Comparison of ENCODE assay signal across 8 cellular contexts in the genomic region with DNA sequence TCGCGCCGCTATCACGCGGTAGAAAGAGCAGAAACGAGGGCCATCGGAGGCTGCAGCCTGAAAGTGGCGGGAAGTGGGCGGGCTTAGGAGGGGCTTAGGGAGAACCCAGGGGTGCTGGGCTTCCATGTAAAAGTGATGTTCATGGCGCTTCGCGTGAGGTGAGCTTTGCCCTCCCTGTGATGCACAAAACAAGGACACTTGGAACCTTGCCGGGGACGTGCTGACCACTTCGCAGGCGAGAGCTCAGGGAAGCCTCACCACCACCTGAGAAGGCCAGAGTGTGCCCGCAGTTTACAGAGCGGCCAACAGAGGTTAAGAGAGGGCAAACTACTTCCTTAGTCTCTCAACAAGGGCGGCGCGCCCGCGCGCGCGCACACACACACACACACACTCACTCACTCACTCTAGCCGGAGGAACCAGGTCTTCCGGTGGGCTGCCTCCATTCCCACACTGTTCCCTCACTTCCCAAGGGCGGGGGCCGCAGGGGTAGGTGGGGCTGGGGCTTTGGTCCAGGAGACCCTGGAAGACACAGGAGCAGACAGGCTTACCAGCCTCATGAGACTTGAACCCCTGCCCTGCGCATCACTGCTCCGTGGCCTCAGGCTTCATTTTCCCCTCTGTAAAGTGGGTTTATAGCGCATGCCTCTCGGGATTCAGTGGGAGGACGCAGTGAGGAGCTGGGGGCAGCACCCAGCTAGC. TPM values are rescaled to one million over a fixed set of nuclear protein-coding genes. Genes with fewer than 3 reads are reported as not detected.
A peak's percentile ranks its signal among the peaks of the same experiment; 100 is the strongest.
DNase-seq lines count a peak whose midpoint lies in the region; ATAC-seq, FAIRE-seq and TF ChIP-seq lines count a peak whose summit lies in the region.

No MANE protein-coding gene starts in this region.

- peaks cover 0 to 8% of the 10 kb centered on the region in 2 experiments; a peak in 3 of 4 replicates for H3K27me3 ChIP-seq in GM12878 (replicated peaks in 1 of 2; ENCODE audit: control insufficient read depth in 2 of 2, insufficient read depth in 2 of 2, low read length in 1 of 2)
- H3K27me3 ChIP-seq in neural progenitor cell = no peaks in the 10 kb centered on the region
- H3K27me3 ChIP-seq in dorsolateral prefrontal cortex = peaks cover 0 to 56% (median 23%) of the 10 kb centered on the region in 45 donors

- TF ChIP-seq CTCF in GM12878 (IDR thresholded peaks at IDR 0.05 in 2 of 3, conservative IDR thresholded peaks at IDR 0.05 in 1 of 3; ENCODE audit: control insufficient read depth in 2 of 3, extremely low read depth in 1 of 3, insufficient read depth in 1 of 3, low read depth in 3 of 3, low read length in 3 of 3) (no peak), neural progenitor cell (IDR thresholded peaks at IDR 0.05) (no peak), dorsolateral prefrontal cortex (IDR thresholded peaks at IDR 0.05 in 54 of 56, conservative IDR thresholded peaks at IDR 0.05 in 2 of 56; ENCODE audit: low read depth in 1 of 56, partially characterized antibody in 56 of 56) (no peak)

- H3K4me1 ChIP-seq in GM12878 (ENCODE audit: control insufficient read depth, insufficient read depth, low read length) = peaks cover 7% of the 10 kb centered on the region
- H3K4me1 ChIP-seq in neural progenitor cell = peaks cover 7% of the 10 kb centered on the region

- H3K36me3 ChIP-seq in GM12878 (ENCODE audit: control insufficient read depth in 2 of 2, insufficient read depth in 2 of 2, low read length in 1 of 2) (no peaks in the 10 kb centered on the region), neural progenitor cell (no peaks in the 10 kb centered on the region)

- H4K20me1 ChIP-seq in GM12878 (ENCODE audit: control insufficient read depth, insufficient read depth) (no peaks in the 10 kb centered on the region), neural progenitor cell (ENCODE audit: low read depth) (peaks cover 4% of the 10 kb centered on the region)

- H3K9me3 Mint-ChIP-seq in neural progenitor cell = no peaks in the 10 kb centered on the region

- intact Hi-C loops in GM12878 (cut with micrococcal nuclease; ENCODE audit: unreplicated experiment) = no loop called here
- intact Hi-C loops in dorsolateral prefrontal cortex (cut with DNase I) = no loop called here

- TF ChIP-seq EP300 in GM12878 (IDR thresholded peaks at IDR 0.05; ENCODE audit: borderline replicate concordance in 1 of 2, control insufficient read depth in 1 of 2, low read depth in 2 of 2, low read length in 2 of 2) = no peak

- no peak for TF ChIP-seq RAD21 in GM12878 (IDR thresholded peaks at IDR 0.05; ENCODE audit: insufficient read depth, low read depth, low read length)

- 23% methylated on average over 29 of the region's 35 CpGs for WGBS in GM12878 (ENCODE audit: insufficient coverage, insufficient replicate concordance, low lambda C conversion rate, missing lambda C conversion rate)

- H2AFZ ChIP-seq in GM12878 (ENCODE audit: control insufficient read depth, low read depth, low read length) = peak overlapping the region; percentile 4; the same call in 1 of the 2 replicates
- no peak overlapping the region for H2AFZ ChIP-seq in neural progenitor cell (replicated peaks)

- H3K4me3 ChIP-seq in GM12878 (no peak overlapping the region), neural progenitor cell (no peak overlapping the region), dorsolateral prefrontal cortex (peak overlapping the region in 6 of 59 donors; percentile 6 to 27 (median 16))

- no peak overlapping the region for H3K27ac Mint-ChIP-seq in neural progenitor cell

- H3K4me2 ChIP-seq in GM12878 (ENCODE audit: control insufficient read depth, insufficient read depth) (0 out of 2 replicates have a peak overlapping the region, but pooled peaks have one; percentile 25), neural progenitor cell (no peak overlapping the region)

- no peaks in the 10 kb centered on the region for H3K4me1 Mint-ChIP-seq in neural progenitor cell

- RAD21 ChIA-PET in GM12878 (lab: Charles Lee; ENCODE audit: unreplicated experiment) = no interaction called here

- CTCF ChIA-PET in GM12878 (lab: Yijun Ruan, JAX) = interaction anchor here (1.0 kb wide), 1 partner anchor 24 kb away, joined by 3 read pairs; no protein-coding TSS in a partner anchor

- DNase-seq in ELR (ENCODE audit: low read depth) (peak; percentile 38), NOMO-1 treated with dmso at 0.1 percent for 144 hours (lab: John Stamatoyannopoulos, UW; ENCODE audit: unreplicated experiment) (peak; percentile 30), GM12878 (ENCODE audit: low read depth, low spot score) (no peak), neural progenitor cell (ENCODE audit: low spot score) (peak; percentile 58), dorsolateral prefrontal cortex (no peak), NCI-H69 (lab: John Stamatoyannopoulos, UW) (no peak)

- peaks cover 8% of the 10 kb centered on the region for H3F3A ChIP-seq in neural progenitor cell (ENCODE audit: low read depth)

- H3K27ac ChIP-seq in GM12878 (ENCODE audit: control insufficient read depth, insufficient read depth) = no peak overlapping the region
- no peak overlapping the region for H3K27ac ChIP-seq in neural progenitor cell
- H3K27ac ChIP-seq in dorsolateral prefrontal cortex = no peak overlapping the region

- in situ Hi-C loops in GM12878 (cut with MboI) = no loop called here

- POLR2A ChIA-PET in GM12878 (lab: Charles Lee) = no interaction called here

- peak; percentile 90 for ATAC-seq in GM12878
- ATAC-seq in GM19351 (IDR thresholded peaks at IDR 0.05; ENCODE audit: unreplicated experiment) = no peak
- no peak for ATAC-seq in GM18858 (IDR thresholded peaks at IDR 0.05; ENCODE audit: unreplicated experiment)

- no peaks in the 10 kb centered on the region for H3K79me2 ChIP-seq in GM12878 (ENCODE audit: control insufficient read depth, insufficient read depth, low read length)
- H3K79me2 ChIP-seq in neural progenitor cell (ENCODE audit: low read depth) = no peaks in the 10 kb centered on the region

- SMC1A ChIA-PET in GM12878 (lab: Charles Lee; ENCODE audit: uncharacterized antibody, unreplicated experiment) = interaction anchor here (1.0 kb wide), 1 partner anchor 10 kb away, joined by 3 read pairs; no protein-coding TSS in a partner anchor

- no peaks in the 10 kb centered on the region for H3K9me3 ChIP-seq in GM12878 (replicated peaks; ENCODE audit: control insufficient read depth, insufficient read depth, low read length)
- H3K9me3 ChIP-seq in neural progenitor cell (ENCODE audit: low read depth) = no peaks in the 10 kb centered on the region

- H3K27me3 Mint-ChIP-seq in neural progenitor cell (ENCODE audit: insufficient read depth, low read depth) = peaks cover 3% of the 10 kb centered on the region

- H3K36me3 Mint-ChIP-seq in neural progenitor cell = no peaks in the 10 kb centered on the region

- BruUV-seq in GM12878 (replicated peaks; lab: Mats Ljungman, UMichigan) = no TSS peak

- H3K4me3 Mint-ChIP-seq in neural progenitor cell = no peak overlapping the region

- H3K9ac ChIP-seq in GM12878 (ENCODE audit: control insufficient read depth, insufficient read depth, low read length) (no peak overlapping the region), neural progenitor cell (no peak overlapping the region)

- FAIRE-seq in GM12878 (lab: Jason Lieb, UNC) = no peak

- no peak for TF ChIP-seq POLR2A in GM12878 (IDR thresholded peaks at IDR 0.05; ENCODE audit: low read depth, low read length)

RNA-seq across cellular contexts. Expression of a gene that starts 0.7 kb away (rescaled TPM):
- total RNA-seq in GM12878 (2013; cell fraction: nucleolus; rRNA removed) = not detected in 2 replicates
- total RNA-seq in GM12878 (2014; rRNA removed) (not detected in 2 replicates), GM12878 (2014; rRNA removed; fragmentation: Illumina TruSeq; extraction: Trizol) (not detected in 2 replicates), GM12878 (2021) (not detected in 2 replicates), neural progenitor cell (ENCODE audit: low replicate concordance) (not detected in 2 replicates), dorsolateral prefrontal cortex (under 1 TPM in 6 of 120 experiments, not detected in 114; 0.26 to 0.94 (median 0.38) TPM)
- not detected for polyA plus RNA-seq in GM12878 (2011; ENCODE audit: low read depth)
- polyA plus RNA-seq in GM12878 (2011; rRNA removed) (0.08 TPM in 1 of 2 replicates, not detected in the other), GM12878 (2014; fragmentation: Illumina TruSeq; extraction: Trizol) (not detected in 2 replicates), GM12878 (2014; fragmentation: Nextera tagmentation; extraction: Ambion mirVana) (not detected), GM12878 (2014; rRNA removed) (not detected in 2 replicates), GM12878 (2016; fragmentation: Nextera tagmentation; extraction: Ambion mirVana) (not detected)
- polyA plus RNA-seq in GM12878 (2011; cell fraction: cytosol; rRNA removed) = 0.06 and 0.07 TPM in 2 replicates
- not detected in 2 replicates for polyA plus RNA-seq in GM12878 (2011; cell fraction: nucleus; rRNA removed)
- not detected in 2 replicates for polyA plus RNA-seq in GM12878 (2012)
- not detected in 2 replicates for polyA minus RNA-seq in GM12878 (2011; rRNA and poly(A)+ RNA removed)
- polyA minus RNA-seq in GM12878 (2011; cell fraction: cytosol; rRNA and poly(A)+ RNA removed) = not detected in 2 replicates
- polyA minus RNA-seq in GM12878 (2011; cell fraction: nucleus; rRNA and poly(A)+ RNA removed) = not detected in 2 replicates

RNA-seq across cellular contexts. Expression of a gene that starts 5.9 kb away (rescaled TPM):
- 0.19 TPM in 1 of 2 replicates, not detected in the other for total RNA-seq in GM12878 (2013; cell fraction: nucleolus; rRNA removed)
- not detected in 2 replicates for total RNA-seq in GM12878 (2014; rRNA removed)
- not detected in 2 replicates for total RNA-seq in GM12878 (2014; rRNA removed; fragmentation: Illumina TruSeq; extraction: Trizol)
- not detected in 2 replicates for total RNA-seq in GM12878 (2021)
- polyA plus RNA-seq in GM12878 (2011; ENCODE audit: low read depth) = not detected
- polyA plus RNA-seq in GM12878 (2011; rRNA removed) = not detected in 2 replicates
- polyA plus RNA-seq in GM12878 (2011; cell fraction: cytosol; rRNA removed) = not detected in 2 replicates
- 0.25 TPM in 1 of 2 replicates, not detected in the other for polyA plus RNA-seq in GM12878 (2011; cell fraction: nucleus; rRNA removed)
- 0.18 and 0.32 TPM in 2 replicates for polyA plus RNA-seq in GM12878 (2012)
- polyA plus RNA-seq in GM12878 (2014; fragmentation: Illumina TruSeq; extraction: Trizol) = not detected in 2 replicates
- polyA plus RNA-seq in GM12878 (2014; fragmentation: Nextera tagmentation; extraction: Ambion mirVana) = not detected
- polyA plus RNA-seq in GM12878 (2014; rRNA removed) = 0.09 TPM in 1 of 2 replicates, not detected in the other
- polyA plus RNA-seq in GM12878 (2016; fragmentation: Nextera tagmentation; extraction: Ambion mirVana) = not detected
- polyA minus RNA-seq in GM12878 (2011; rRNA and poly(A)+ RNA removed) = not detected in 2 replicates
- polyA minus RNA-seq in GM12878 (2011; cell fraction: cytosol; rRNA and poly(A)+ RNA removed) = not detected in 2 replicates
- polyA minus RNA-seq in GM12878 (2011; cell fraction: nucleus; rRNA and poly(A)+ RNA removed) = not detected in 2 replicates
- total RNA-seq in neural progenitor cell (ENCODE audit: low replicate concordance) = not detected in 2 replicates
- 1 to 10 TPM in 15 of 120 experiments, under 1 TPM in 52, not detected in 53; 0.23 to 2.7 (median 0.60) TPM for total RNA-seq in dorsolateral prefrontal cortex

RNA-seq across cellular contexts. Expression of a gene that starts 11.5 kb away (rescaled TPM):
- 29.3 and 30.3 TPM in 2 replicates for total RNA-seq in GM12878 (2013; cell fraction: nucleolus; rRNA removed)
- total RNA-seq in GM12878 (2014; rRNA removed) (96.9 and 106 TPM in 2 replicates), GM12878 (2014; rRNA removed; fragmentation: Illumina TruSeq; extraction: Trizol) (54.7 and 55.2 TPM in 2 replicates), GM12878 (2021) (69.7 and 73.8 TPM in 2 replicates), neural progenitor cell (ENCODE audit: low replicate concordance) (57.8 and 81.7 TPM in 2 replicates), dorsolateral prefrontal cortex (10 to 100 TPM; 38.2 to 73.0 (median 54.7) TPM)
- 63.1 TPM for polyA plus RNA-seq in GM12878 (2011; ENCODE audit: low read depth)
- polyA plus RNA-seq in GM12878 (2011; rRNA removed) (47.2 and 84.8 TPM in 2 replicates), GM12878 (2014; fragmentation: Illumina TruSeq; extraction: Trizol) (69.3 and 71.8 TPM in 2 replicates), GM12878 (2014; fragmentation: Nextera tagmentation; extraction: Ambion mirVana) (10 to 100 TPM; 53.4 to 65.3 TPM), GM12878 (2014; rRNA removed) (119 and 131 TPM in 2 replicates), GM12878 (2016; fragmentation: Nextera tagmentation; extraction: Ambion mirVana) (100 to 1,000 TPM; 134 to 145 TPM)
- 121 and 147 TPM in 2 replicates for polyA plus RNA-seq in GM12878 (2011; cell fraction: cytosol; rRNA removed)
- polyA plus RNA-seq in GM12878 (2011; cell fraction: nucleus; rRNA removed) = 70.7 and 89.4 TPM in 2 replicates
- polyA plus RNA-seq in GM12878 (2012) = 65.4 and 71.1 TPM in 2 replicates
- 120 and 127 TPM in 2 replicates for polyA minus RNA-seq in GM12878 (2011; rRNA and poly(A)+ RNA removed)
- polyA minus RNA-seq in GM12878 (2011; cell fraction: cytosol; rRNA and poly(A)+ RNA removed) = 29.3 and 32.1 TPM in 2 replicates
- polyA minus RNA-seq in GM12878 (2011; cell fraction: nucleus; rRNA and poly(A)+ RNA removed) = 18.0 and 28.3 TPM in 2 replicates

RNA-seq across cellular contexts. Expression of a gene that starts 20.5 kb away (rescaled TPM):
- 230 and 233 TPM in 2 replicates for total RNA-seq in GM12878 (2013; cell fraction: nucleolus; rRNA removed)
- 59.5 and 68.0 TPM in 2 replicates for total RNA-seq in GM12878 (2014; rRNA removed)
- total RNA-seq in GM12878 (2014; rRNA removed; fragmentation: Illumina TruSeq; extraction: Trizol) = 52.6 and 61.3 TPM in 2 replicates
- total RNA-seq in GM12878 (2021) = 57.8 and 64.9 TPM in 2 replicates
- 52.3 TPM for polyA plus RNA-seq in GM12878 (2011; ENCODE audit: low read depth)
- 60.7 and 72.5 TPM in 2 replicates for polyA plus RNA-seq in GM12878 (2011; rRNA removed)
- 78.7 and 92.1 TPM in 2 replicates for polyA plus RNA-seq in GM12878 (2011; cell fraction: cytosol; rRNA removed)
- polyA plus RNA-seq in GM12878 (2011; cell fraction: nucleus; rRNA removed) = 118 and 167 TPM in 2 replicates
- 23.7 and 29.9 TPM in 2 replicates for polyA plus RNA-seq in GM12878 (2012)
- polyA plus RNA-seq in GM12878 (2014; fragmentation: Illumina TruSeq; extraction: Trizol) = 90.7 and 102 TPM in 2 replicates
- polyA plus RNA-seq in GM12878 (2014; fragmentation: Nextera tagmentation; extraction: Ambion mirVana) = 10 to 100 TPM; 36.4 to 43.3 TPM
- 87.8 and 114 TPM in 2 replicates for polyA plus RNA-seq in GM12878 (2014; rRNA removed)
- 10 to 100 TPM; 57.8 to 65.9 TPM for polyA plus RNA-seq in GM12878 (2016; fragmentation: Nextera tagmentation; extraction: Ambion mirVana)
- 16.8 and 29.2 TPM in 2 replicates for polyA minus RNA-seq in GM12878 (2011; rRNA and poly(A)+ RNA removed)
- 10.3 and 13.2 TPM in 2 replicates for polyA minus RNA-seq in GM12878 (2011; cell fraction: cytosol; rRNA and poly(A)+ RNA removed)
- 28.0 and 32.9 TPM in 2 replicates for polyA minus RNA-seq in GM12878 (2011; cell fraction: nucleus; rRNA and poly(A)+ RNA removed)
- 175 and 208 TPM in 2 replicates for total RNA-seq in neural progenitor cell (ENCODE audit: low replicate concordance)
- total RNA-seq in dorsolateral prefrontal cortex = 10 to 100 TPM; 10.5 to 46.4 (median 22.2) TPM

RNA-seq across cellular contexts. Expression of a gene that starts 29.5 kb away (rescaled TPM):
- 5.0 and 5.2 TPM in 2 replicates for total RNA-seq in GM12878 (2013; cell fraction: nucleolus; rRNA removed)
- 0.11 TPM in 2 replicates for total RNA-seq in GM12878 (2014; rRNA removed)
- total RNA-seq in GM12878 (2014; rRNA removed; fragmentation: Illumina TruSeq; extraction: Trizol) = not detected in 2 replicates
- total RNA-seq in GM12878 (2021) = 0.16 and 0.18 TPM in 2 replicates
- 1.3 TPM for polyA plus RNA-seq in GM12878 (2011; ENCODE audit: low read depth)
- 0.69 and 1.5 TPM in 2 replicates for polyA plus RNA-seq in GM12878 (2011; rRNA removed)
- 1.2 and 3.4 TPM in 2 replicates for polyA plus RNA-seq in GM12878 (2011; cell fraction: cytosol; rRNA removed)
- 34.3 and 44.4 TPM in 2 replicates for polyA plus RNA-seq in GM12878 (2011; cell fraction: nucleus; rRNA removed)
- polyA plus RNA-seq in GM12878 (2012) = 2.2 and 2.3 TPM in 2 replicates
- polyA plus RNA-seq in GM12878 (2014; fragmentation: Illumina TruSeq; extraction: Trizol) = 0.03 and 0.11 TPM in 2 replicates
- polyA plus RNA-seq in GM12878 (2014; fragmentation: Nextera tagmentation; extraction: Ambion mirVana) = under 1 TPM in 1 of 2 experiments, not detected in 1; 0.04 TPM
- 0.09 and 0.20 TPM in 2 replicates for polyA plus RNA-seq in GM12878 (2014; rRNA removed)
- polyA plus RNA-seq in GM12878 (2016; fragmentation: Nextera tagmentation; extraction: Ambion mirVana) = under 1 TPM in 1 of 2 experiments, not detected in 1; 0.13 TPM
- 0.88 and 0.93 TPM in 2 replicates for polyA minus RNA-seq in GM12878 (2011; rRNA and poly(A)+ RNA removed)
- polyA minus RNA-seq in GM12878 (2011; cell fraction: cytosol; rRNA and poly(A)+ RNA removed) = not detected in 2 replicates
- polyA minus RNA-seq in GM12878 (2011; cell fraction: nucleus; rRNA and poly(A)+ RNA removed) = 1.7 and 2.1 TPM in 2 replicates
- total RNA-seq in neural progenitor cell (ENCODE audit: low replicate concordance) = 0.12 TPM in 1 of 2 replicates, not detected in the other
- total RNA-seq in dorsolateral prefrontal cortex = 1 to 10 TPM in 69 of 120 experiments, under 1 TPM in 45, not detected in 6; 0.11 to 4.8 (median 1.2) TPM

Comparison
In these comparisons a context has a peak if more than half of its experiments do, and no peak if none do; other contexts are left out.
1. DNase-seq: peak in ELR (single experiment), NOMO-1 treated with dmso at 0.1 percent for 144 hours (single experiment) and neural progenitor cell (single experiment); none in GM12878 (single experiment), dorsolateral prefrontal cortex (0 of 10) and NCI-H69 (single experiment).